ENCODE assay signal across 9 cellular contexts in genomic region chrX:9942086-9942485, GRCh38. TPM values are rescaled to one million over a fixed set of nuclear protein-coding genes. Genes with fewer than 3 reads are reported as not detected.
A peak's percentile ranks its signal among the peaks of the same experiment; 100 is the strongest.
DNase-seq lines count a peak whose midpoint lies in the region; ATAC-seq and TF ChIP-seq lines count a peak whose summit lies in the region.
"Had no signal": no experiment of that assay in that cellular context is flagged by ENCODE, and none has a peak within 500 bp of the region (broad histone marks: within the 10 kb centered on the region; RNA-seq: fewer than 3 reads in every experiment).

No MANE protein-coding gene starts in this region.

- no peak overlapping the region for H3K4me3 ChIP-seq in dorsolateral prefrontal cortex

- POLR2A ChIA-PET in RWPE1 (lab: Yijun Ruan, JAX; ENCODE audit: low non-redundant PET) = no interaction called here

- CTCF ChIA-PET in RWPE1 (lab: Yijun Ruan, JAX) = interaction anchor here (0.6 kb wide), 1 partner anchor 1123 kb away, joined by 3 read pairs; no protein-coding TSS in a partner anchor

- TF ChIP-seq CTCF in dorsolateral prefrontal cortex (IDR thresholded peaks at IDR 0.05 in 54 of 56, conservative IDR thresholded peaks at IDR 0.05 in 2 of 56; ENCODE audit: low read depth in 1 of 56, partially characterized antibody in 56 of 56) (no peak), RWPE1 (conservative IDR thresholded peaks at IDR 0.05; ENCODE audit: low read depth) (no peak)

- DNase-seq in activated CD8-positive, alpha-beta memory T cell treated with anti-CD3 and anti-CD28 coated beads, Interleukin-2, amount 50 U/mL, for 4 hours = peak; percentile 31
- peak; percentile 7 for DNase-seq in stimulated activated CD8-positive, alpha-beta memory T cell treated with anti-CD3 and anti-CD28 coated beads, Interleukin-12 subunit alpha, Interleukin-12 subunit beta, amount 100 ng/mL, for 1 hour (ENCODE audit: low read depth)
- no peak for DNase-seq in dorsolateral prefrontal cortex
- no peak for DNase-seq in RWPE1 (ENCODE audit: low spot score)
- no peak for DNase-seq in hippocampal formation (lab: John Stamatoyannopoulos, UW)
- DNase-seq in NCI-H748 treated with DMSO at 0.1 percent for 48 hours (lab: John Stamatoyannopoulos, UW) = no peak

- intact Hi-C loops in dorsolateral prefrontal cortex (cut with DNase I) = no loop called here

- H3K27ac ChIP-seq in dorsolateral prefrontal cortex (no peak overlapping the region), RWPE1 (no peak overlapping the region)

- ATAC-seq in GM19328 (IDR thresholded peaks at IDR 0.05; ENCODE audit: unreplicated experiment) = peak; percentile 85
- ATAC-seq in HG03342 (IDR thresholded peaks at IDR 0.05; ENCODE audit: unreplicated experiment) = peak; percentile 86

- H3K27me3 ChIP-seq in dorsolateral prefrontal cortex = peaks cover 0 to 31% (median 2%) of the 10 kb centered on the region in 45 donors

RNA-seq across cellular contexts. Expression of gene CLDN34, which starts 25.1 kb away (rescaled TPM):
- 1 to 10 TPM in 81 of 120 experiments, under 1 TPM in 25, not detected in 14; 0.45 to 5.5 (median 1.4) TPM for total RNA-seq in dorsolateral prefrontal cortex
- total RNA-seq: LHCN-M2 had no signal

Comparison
In these comparisons a context has a peak if more than half of its experiments do, and no peak if none do; other contexts are left out.
1. DNase-seq: peak in activated CD8-positive, alpha-beta memory T cell treated with anti-CD3 and anti-CD28 coated beads, Interleukin-2, amount 50 U/mL, for 4 hours (single experiment) and stimulated activated CD8-positive, alpha-beta memory T cell treated with anti-CD3 and anti-CD28 coated beads, Interleukin-12 subunit alpha, Interleukin-12 subunit beta, amount 100 ng/mL, for 1 hour (single experiment); none in dorsolateral prefrontal cortex (0 of 10), RWPE1 (single experiment), hippocampal formation (0 of 2) and NCI-H748 treated with DMSO at 0.1 percent for 48 hours (single experiment).